Comparison of ENCODE assay signal across 29 cellular contexts in genomic region chr7:31986878-31987518, GRCh38.
DNase-seq lines count a peak whose midpoint lies in the region; ATAC-seq, FAIRE-seq and TF ChIP-seq lines count a peak whose summit lies in the region.
"Had no signal": no experiment of that assay in that cellular context is flagged by ENCODE, and none has a peak within 500 bp of the region (broad histone marks: within the 10 kb centered on the region; RNA-seq: fewer than 3 reads in every experiment).

No MANE protein-coding gene starts in this region.

- DNase-seq in DMS 273 (lab: John Stamatoyannopoulos, UW; ENCODE audit: unreplicated experiment) (peak; percentile 57), HS-5 (ENCODE audit: low read depth) (peak; percentile 47), cardiac fibroblast (ENCODE audit: low read depth in 2 of 2) (peak; percentile 4 to 28), lower lobe of right lung (no peak), GM12891 (ENCODE audit: insufficient read length, low spot score) (no peak), brain microvascular endothelial cell (no peak)
- DNase-seq: activated CD4-positive, alpha-beta memory T cell treated with anti-CD3 and anti-CD28 coated beads for 36 hours; activated naive CD4-positive, alpha-beta T cell; activated T-cell treated with anti-CD3 and anti-CD28 coated beads for 4 hours; AML-193; amygdala; cerebellar nuclear complex; COR-L47; effector memory CD8-positive, alpha-beta T cell; foreskin keratinocyte; GDM1; hippocampal formation; MV-4-11; naive B cell; NCI-H2029 treated with DMSO at 0.1 percent for 48 hours; pancreas; right lobe of liver; stimulated activated naive CD4-positive, alpha-beta T cell; T-helper 1 cell had no signal

- no peak for FAIRE-seq in GM12891 (lab: Jason Lieb, UNC)
- FAIRE-seq: K562, pancreas had no signal

- no peaks in the 10 kb centered on the region for H3K27me3 ChIP-seq in lower lobe of right lung (ENCODE audit: low read depth)
- no peaks in the 10 kb centered on the region for H3K27me3 ChIP-seq in brain microvascular endothelial cell (replicated peaks)
- H3K27me3 ChIP-seq: foreskin keratinocyte, pancreas, right lobe of liver had no signal

- H3K4me3 ChIP-seq in cardiac fibroblast (replicated peaks in 1 of 2; ENCODE audit: low read depth in 2 of 2, low read length in 2 of 2) = no peak overlapping the region
- no peak overlapping the region for H3K4me3 ChIP-seq in lower lobe of right lung
- H3K4me3 ChIP-seq in brain microvascular endothelial cell (ENCODE audit: low read depth, low read length) = no peak overlapping the region
- H3K4me3 ChIP-seq: K562, pancreas, right lobe of liver had no signal

- no peak for TF ChIP-seq CTCF in cardiac fibroblast (IDR thresholded peaks at IDR 0.05; ENCODE audit: low read depth, low read length)
- no peak for TF ChIP-seq CTCF in lower lobe of right lung (IDR thresholded peaks at IDR 0.05)
- no peak for TF ChIP-seq CTCF in brain microvascular endothelial cell (IDR thresholded peaks at IDR 0.05; ENCODE audit: low read depth, low read length, missing control alignments)

- H3K4me1 ChIP-seq in lower lobe of right lung = no peaks in the 10 kb centered on the region
- H3K4me1 ChIP-seq: pancreas, right lobe of liver had no signal

- H3K9me3 ChIP-seq in lower lobe of right lung = no peaks in the 10 kb centered on the region
- H3K9me3 ChIP-seq: pancreas, right lobe of liver had no signal

- intact Hi-C loops in lower lobe of right lung (cut with DNase I) = no loop called here

- in situ Hi-C loops in brain microvascular endothelial cell (cut with HindIII; ENCODE audit: low pct_ligation_motif_present, low sequenced_read_pairs) = no loop called here

- ATAC-seq in lower lobe of right lung (no peak), HG03039 (IDR thresholded peaks at IDR 0.05; ENCODE audit: unreplicated experiment) (no peak), GM18502 (IDR thresholded peaks at IDR 0.05; ENCODE audit: poor library complexity, unreplicated experiment) (no peak)
- ATAC-seq: effector memory CD8-positive, alpha-beta T cell; foreskin keratinocyte; HCT116; K562; pancreas; right lobe of liver; Right ventricle myocardium inferior had no signal

- TF ChIP-seq POLR2A in GM12891 (IDR thresholded peaks at IDR 0.05; ENCODE audit: low read depth, low read length) = no peak

- H3K36me3 ChIP-seq in lower lobe of right lung = no peaks in the 10 kb centered on the region
- no peaks in the 10 kb centered on the region for H3K36me3 ChIP-seq in brain microvascular endothelial cell (replicated peaks)
- H3K36me3 ChIP-seq: pancreas, right lobe of liver had no signal

- H3K27ac ChIP-seq in lower lobe of right lung = peak overlapping the region; percentile 61
- H3K27ac ChIP-seq in brain microvascular endothelial cell = no peak overlapping the region
- H3K27ac ChIP-seq: foreskin keratinocyte, pancreas, right lobe of liver had no signal

TF ChIP-seq in GM12891, 5 proteins besides CTCF, POLR2A, EP300 and RAD21:
- TF ChIP-seq TAF1 (IDR thresholded peaks at IDR 0.05; ENCODE audit: low read depth, low read length) = no peak
- TF ChIP-seq POU2F2 (IDR thresholded peaks at IDR 0.05; ENCODE audit: low read depth, low read length) = no peak
- TF ChIP-seq POLR2AphosphoS5 (IDR thresholded peaks at IDR 0.05; ENCODE audit: low read depth, low read length) = no peak
- TF ChIP-seq PAX5 (IDR thresholded peaks at IDR 0.05; ENCODE audit: insufficient read depth, low read length, severe bottlenecking) = no peak
- no peak for TF ChIP-seq SPI1 (IDR thresholded peaks at IDR 0.05; ENCODE audit: low read depth, low read length)

Comparison
In these comparisons a context has a peak if more than half of its experiments do, and no peak if none do; other contexts are left out.
1. DNase-seq: peak in DMS 273 (single experiment), HS-5 (single experiment) and cardiac fibroblast (2 of 2); none in lower lobe of right lung (single experiment), GM12891 (single experiment) and brain microvascular endothelial cell (single experiment).